8 cellular contexts compared by ENCODE assay signal in genomic region chr20:53926428-53927028, GRCh38.
DNase-seq lines count a peak whose midpoint lies in the region; ATAC-seq and TF ChIP-seq lines count a peak whose summit lies in the region.

No MANE protein-coding gene starts in this region.

- DNase-seq in stimulated activated CD4-positive, alpha-beta T cell treated with anti-CD3 and anti-CD28 coated beads, Interleukin-2, amount 100 ng/mL, for 24 hours = peak; percentile 22 to 44
- DNase-seq in stimulated activated CD4-positive, alpha-beta T cell treated with anti-CD3 and anti-CD28 coated beads, Interleukin-2, amount 100 ng/mL, for 48 hours = no peak
- DNase-seq in NCI-H226 (peak; percentile 96), breast epithelium (ENCODE audit: low spot score in 2 of 2) (no peak), mesothelial cell of epicardium (ENCODE audit: low spot score in 2 of 2, unreplicated experiment in 2 of 2) (no peak), NCI-H2171 (lab: John Stamatoyannopoulos, UW) (no peak), NCI-H2196 treated with DMSO at 0.1 percent for 48 hours (lab: John Stamatoyannopoulos, UW; ENCODE audit: unreplicated experiment) (no peak)

- intact Hi-C loops in breast epithelium (cut with DNase I; ENCODE audit: low total_unique reads) = no loop called here

- no peaks in the 10 kb centered on the region for H3K27me3 Mint-ChIP-seq in mesothelial cell of epicardium (ENCODE audit: low read depth)

- peaks cover 13% of the 10 kb centered on the region for H3K4me1 Mint-ChIP-seq in mesothelial cell of epicardium

- peak overlapping the region; percentile 4 for H3K27ac Mint-ChIP-seq in mesothelial cell of epicardium

- H3K27me3 ChIP-seq in breast epithelium = no peaks in the 10 kb centered on the region

- no peaks in the 10 kb centered on the region for H3K36me3 Mint-ChIP-seq in mesothelial cell of epicardium

- H3K4me3 ChIP-seq in breast epithelium = no peak overlapping the region

- peak; percentile 65 for ATAC-seq in HG02798 (IDR thresholded peaks at IDR 0.05; ENCODE audit: poor library complexity, unreplicated experiment)

- TF ChIP-seq CTCF in breast epithelium (IDR thresholded peaks at IDR 0.05) (no peak), mesothelial cell of epicardium (IDR thresholded peaks at IDR 0.05; ENCODE audit: unreplicated experiment) (no peak)

- no peaks in the 10 kb centered on the region for H3K9me3 ChIP-seq in breast epithelium

- peaks cover 2% of the 10 kb centered on the region for H3K9me3 Mint-ChIP-seq in mesothelial cell of epicardium

- TF ChIP-seq POLR2A in breast epithelium (IDR thresholded peaks at IDR 0.05) = no peak

- H3K36me3 ChIP-seq in breast epithelium = no peaks in the 10 kb centered on the region

- no peak overlapping the region for H3K4me3 Mint-ChIP-seq in mesothelial cell of epicardium

- H3K4me1 ChIP-seq in breast epithelium = no peaks in the 10 kb centered on the region

- H3K27ac ChIP-seq in breast epithelium = peak overlapping the region; percentile 14 to 72

Comparison
In these comparisons a context has a peak if more than half of its experiments do, and no peak if none do; other contexts are left out.
1. DNase-seq: peak in stimulated activated CD4-positive, alpha-beta T cell treated with anti-CD3 and anti-CD28 coated beads, Interleukin-2, amount 100 ng/mL, for 24 hours (2 of 2) and NCI-H226 (single experiment); none in stimulated activated CD4-positive, alpha-beta T cell treated with anti-CD3 and anti-CD28 coated beads, Interleukin-2, amount 100 ng/mL, for 48 hours (0 of 2), breast epithelium (0 of 2), mesothelial cell of epicardium (0 of 2), NCI-H2171 (single experiment) and NCI-H2196 treated with DMSO at 0.1 percent for 48 hours (single experiment).